Comparison of ENCODE assay signal across 8 cellular contexts in genomic region chr3:23865595-23866396, GRCh38. TPM values are rescaled to one million over a fixed set of nuclear protein-coding genes. Genes with fewer than 3 reads are reported as not detected.
DNase-seq lines count a peak whose midpoint lies in the region; ATAC-seq and TF ChIP-seq lines count a peak whose summit lies in the region.

No MANE protein-coding gene starts in this region.

- H3K4me3 Mint-ChIP-seq in nephron: peak overlapping the region; percentile 5 to 26 (median 8)

- H3K9ac ChIP-seq in HUES48 (ENCODE audit: low read depth, low read length): no peak overlapping the region

- DNase-seq in GM06990 (ENCODE audit: extremely low read depth, insufficient read length): peak; percentile 41
- DNase-seq in activated CD8-positive, alpha-beta memory T cell treated with anti-CD3 and anti-CD28 coated beads for 24 hours: no peak
- no peak for DNase-seq in NCI-H1092 (lab: John Stamatoyannopoulos, UW)
- no peak for DNase-seq in activated gamma-delta T cell treated with Interleukin-2 at 50 U/mL for 16 hours

- peaks cover 2% of the 10 kb centered on the region for H3K36me3 ChIP-seq in GM06990 (ENCODE audit: control insufficient read depth, insufficient read depth, low read length)
- peaks cover 4% of the 10 kb centered on the region for H3K36me3 ChIP-seq in HUES48 (ENCODE audit: control insufficient read depth, insufficient read depth, low read length)
- no peaks in the 10 kb centered on the region for H3K36me3 ChIP-seq in ectodermal cell (ENCODE audit: control insufficient read depth, insufficient read depth, low read length)

- H3K9me3 ChIP-seq in HUES48 (ENCODE audit: control insufficient read depth, insufficient read depth, low read length) (peaks cover 5% of the 10 kb centered on the region; the same call in 1 of the 2 replicates), ectodermal cell (ENCODE audit: control insufficient read depth, low read length) (no peaks in the 10 kb centered on the region)

- H3K4me3 ChIP-seq in GM06990 (replicated peaks; ENCODE audit: low read depth, low read length): peak overlapping the region; percentile 10; the same call in 1 of the 2 replicates
- H3K4me3 ChIP-seq in HUES48 (ENCODE audit: low read depth, low read length): no peak overlapping the region
- H3K4me3 ChIP-seq in ectodermal cell (ENCODE audit: insufficient read depth, low read depth, low read length): peak overlapping the region; percentile 4

- TF ChIP-seq CTCF in GM06990 (IDR thresholded peaks at IDR 0.05; ENCODE audit: insufficient read depth, low read length, poor library complexity, severe bottlenecking) (no peak), nephron (IDR thresholded peaks at IDR 0.05; ENCODE audit: unreplicated experiment in 3 of 3) (no peak)

- WGBS in ectodermal cell, 2 experiments: 51 to 52% methylated on average over 6 of the region's 6 CpGs

- peak; percentile 82 for ATAC-seq in GM21619 (IDR thresholded peaks at IDR 0.05; ENCODE audit: unreplicated experiment)

- no peaks in the 10 kb centered on the region for H3K27me3 Mint-ChIP-seq in nephron (ENCODE audit: low read depth)

- H3K27ac ChIP-seq in HUES48 (ENCODE audit: low read depth, low read length): peak overlapping the region; percentile 78
- H3K27ac ChIP-seq in ectodermal cell (ENCODE audit: insufficient read depth, low read depth, low read length, poor library complexity, severe bottlenecking): peak overlapping the region; percentile 85

- no peaks in the 10 kb centered on the region for H3K9me3 Mint-ChIP-seq in nephron

- peaks cover 39% of the 10 kb centered on the region for H3K36me3 Mint-ChIP-seq in nephron (ENCODE audit: low read depth)

- H3K27ac Mint-ChIP-seq in nephron: peak overlapping the region; percentile 68 to 87 (median 86)

- H3K4me1 Mint-ChIP-seq in nephron: peaks cover 62% of the 10 kb centered on the region

- peaks cover 19% of the 10 kb centered on the region for H3K4me1 ChIP-seq in HUES48 (ENCODE audit: control insufficient read depth, insufficient read depth, low read length)
- peaks cover 19% of the 10 kb centered on the region for H3K4me1 ChIP-seq in ectodermal cell (ENCODE audit: control insufficient read depth, insufficient read depth, low read length)

- H3K27me3 ChIP-seq in GM06990 (replicated peaks; ENCODE audit: control insufficient read depth, insufficient read depth, low read length) (no peaks in the 10 kb centered on the region), HUES48 (ENCODE audit: control insufficient read depth, insufficient read depth, low read length) (no peaks in the 10 kb centered on the region), ectodermal cell (ENCODE audit: control insufficient read depth, insufficient read depth, low read length, poor library complexity, severe bottlenecking) (no peaks in the 10 kb centered on the region)

RNA-seq across cellular contexts. Expression of gene NKIRAS1, which starts 51.0 kb away (rescaled TPM):
- polyA plus RNA-seq in ectodermal cell (2013, experiment 1 of 4): 8.8 TPM
- polyA plus RNA-seq in ectodermal cell (2013, experiment 2 of 4): 9.8 TPM
- 6.9 TPM for polyA plus RNA-seq in ectodermal cell (2013, experiment 3 of 4)
- 8.9 TPM for polyA plus RNA-seq in ectodermal cell (2013, experiment 4 of 4)

RNA-seq across cellular contexts. Expression of gene RPL15, which starts 51.1 kb away (rescaled TPM):
- 4,045 TPM for polyA plus RNA-seq in ectodermal cell (2013, experiment 1 of 4)
- polyA plus RNA-seq in ectodermal cell (2013, experiment 2 of 4): 4,224 TPM
- 3,979 TPM for polyA plus RNA-seq in ectodermal cell (2013, experiment 3 of 4)
- 4,396 TPM for polyA plus RNA-seq in ectodermal cell (2013, experiment 4 of 4)
